ENCODE assay signal across 15 cellular contexts in genomic region chr20:63134201-63134612, GRCh38.
DNase-seq lines count a peak whose midpoint lies in the region; ATAC-seq and TF ChIP-seq lines count a peak whose summit lies in the region.
"Had no signal": no experiment of that assay in that cellular context is flagged by ENCODE, and none has a peak within 500 bp of the region (broad histone marks: within the 10 kb centered on the region; RNA-seq: fewer than 3 reads in every experiment).

No MANE protein-coding gene starts in this region.

- no TSS peak for BruUV-seq in Calu3 (replicated peaks; lab: Mats Ljungman, UMichigan)

- DNase-seq in activated CD4-positive, alpha-beta T cell treated with anti-CD3 and anti-CD28 coated beads for 36 hours: peak; percentile 50
- no peak for DNase-seq in activated CD4-positive, alpha-beta T cell treated with anti-CD3 and anti-CD28 coated beads, Interleukin-2, amount 10 ng/mL, durations not matched to agents 24 days and 14 days
- DNase-seq in Calu3: peak; percentile 39
- DNase-seq in activated CD8-positive, alpha-beta T cell treated with anti-CD3 and anti-CD28 coated beads, Interleukin-2, amount 10 ng/mL, durations not matched to agents 7 days and 5 days: no peak
- DNase-seq in nephron progenitor cell: peak; percentile 31
- DNase-seq in midbrain (lab: John Stamatoyannopoulos, UW): no peak
- no peak for DNase-seq in brain microvascular endothelial cell
- DNase-seq: GM23248, NCI-H226 had no signal

- no peak overlapping the region for H3K4me3 Mint-ChIP-seq in activated CD4-positive, alpha-beta T cell treated with anti-CD3 and anti-CD28 coated beads for 36 hours
- no peak overlapping the region for H3K4me3 Mint-ChIP-seq in activated CD4-positive, alpha-beta T cell treated with anti-CD3 and anti-CD28 coated beads, Interleukin-2, amount 10 ng/mL, durations not matched to agents 24 days and 14 days
- H3K4me3 Mint-ChIP-seq in Calu3 (ENCODE audit: low read depth, unreplicated experiment) (no peak overlapping the region), nephron progenitor cell (no peak overlapping the region)
- H3K4me3 Mint-ChIP-seq in activated CD8-positive, alpha-beta T cell treated with anti-CD3 and anti-CD28 coated beads, Interleukin-2, amount 10 ng/mL, durations not matched to agents 7 days and 5 days: no peak overlapping the region
- H3K4me3 Mint-ChIP-seq: activated T-cell treated with anti-CD3 and anti-CD28 coated beads, Interleukin-2, amount 50 U/mL, for 72 hours; IgD-negative memory B cell had no signal

- H3K27me3 ChIP-seq in brain microvascular endothelial cell (replicated peaks): no peaks in the 10 kb centered on the region

- intact Hi-C loops in activated CD4-positive, alpha-beta T cell treated with anti-CD3 and anti-CD28 coated beads for 36 hours (cut with DNase I, micrococcal nuclease): loop anchor here in 1 of 2 experiments (2.0 kb wide), 2 partner anchors 31 to 271 kb away; no protein-coding TSS in a partner anchor
- intact Hi-C loops in activated CD4-positive, alpha-beta T cell treated with anti-CD3 and anti-CD28 coated beads, Interleukin-2, amount 10 ng/mL, durations not matched to agents 24 days and 14 days (cut with micrococcal nuclease): no loop called here
- intact Hi-C loops in Calu3 (cut with micrococcal nuclease; ENCODE audit: unreplicated experiment): no loop called here

- H3K36me3 ChIP-seq in brain microvascular endothelial cell (replicated peaks): no peaks in the 10 kb centered on the region
- H3K36me3 ChIP-seq: upper lobe of left lung had no signal

- peaks cover 12% of the 10 kb centered on the region for H3K27me3 Mint-ChIP-seq in activated CD4-positive, alpha-beta T cell treated with anti-CD3 and anti-CD28 coated beads for 36 hours
- H3K27me3 Mint-ChIP-seq in activated CD4-positive, alpha-beta T cell treated with anti-CD3 and anti-CD28 coated beads, Interleukin-2, amount 10 ng/mL, durations not matched to agents 24 days and 14 days: peaks cover 2% of the 10 kb centered on the region
- peaks cover 65% of the 10 kb centered on the region for H3K27me3 Mint-ChIP-seq in Calu3 (ENCODE audit: unreplicated experiment)
- peaks cover under 1% of the 10 kb centered on the region for H3K27me3 Mint-ChIP-seq in activated CD8-positive, alpha-beta T cell treated with anti-CD3 and anti-CD28 coated beads, Interleukin-2, amount 10 ng/mL, durations not matched to agents 7 days and 5 days (ENCODE audit: low read depth)
- peaks cover 50% of the 10 kb centered on the region for H3K27me3 Mint-ChIP-seq in nephron progenitor cell (ENCODE audit: low read depth, poor library complexity)

- H3K9me3 Mint-ChIP-seq in activated CD4-positive, alpha-beta T cell treated with anti-CD3 and anti-CD28 coated beads for 36 hours (ENCODE audit: low read depth): no peaks in the 10 kb centered on the region
- H3K9me3 Mint-ChIP-seq in activated CD4-positive, alpha-beta T cell treated with anti-CD3 and anti-CD28 coated beads, Interleukin-2, amount 10 ng/mL, durations not matched to agents 24 days and 14 days: no peaks in the 10 kb centered on the region
- H3K9me3 Mint-ChIP-seq in Calu3 (ENCODE audit: low read depth, unreplicated experiment) (no peaks in the 10 kb centered on the region), nephron progenitor cell (no peaks in the 10 kb centered on the region)
- H3K9me3 Mint-ChIP-seq in activated CD8-positive, alpha-beta T cell treated with anti-CD3 and anti-CD28 coated beads, Interleukin-2, amount 10 ng/mL, durations not matched to agents 7 days and 5 days (ENCODE audit: insufficient read depth): no peaks in the 10 kb centered on the region
- H3K9me3 Mint-ChIP-seq: activated T-cell treated with anti-CD3 and anti-CD28 coated beads, Interleukin-2, amount 50 U/mL, for 72 hours had no signal

- in situ Hi-C loops in brain microvascular endothelial cell (cut with HindIII; ENCODE audit: low pct_ligation_motif_present, low sequenced_read_pairs): no loop called here

- no peaks in the 10 kb centered on the region for H3K36me3 Mint-ChIP-seq in activated CD4-positive, alpha-beta T cell treated with anti-CD3 and anti-CD28 coated beads for 36 hours (ENCODE audit: low read depth)
- no peaks in the 10 kb centered on the region for H3K36me3 Mint-ChIP-seq in activated CD4-positive, alpha-beta T cell treated with anti-CD3 and anti-CD28 coated beads, Interleukin-2, amount 10 ng/mL, durations not matched to agents 24 days and 14 days (ENCODE audit: low read depth)
- H3K36me3 Mint-ChIP-seq in Calu3 (ENCODE audit: insufficient read depth, unreplicated experiment) (no peaks in the 10 kb centered on the region), nephron progenitor cell (ENCODE audit: low read depth) (no peaks in the 10 kb centered on the region)
- H3K36me3 Mint-ChIP-seq in activated CD8-positive, alpha-beta T cell treated with anti-CD3 and anti-CD28 coated beads, Interleukin-2, amount 10 ng/mL, durations not matched to agents 7 days and 5 days (ENCODE audit: low read depth): no peaks in the 10 kb centered on the region
- H3K36me3 Mint-ChIP-seq: IgD-negative memory B cell had no signal

- no peak overlapping the region for H3K27ac ChIP-seq in brain microvascular endothelial cell
- H3K27ac ChIP-seq: coronary artery, GM23248, upper lobe of left lung had no signal

- H3K4me3 ChIP-seq in brain microvascular endothelial cell (ENCODE audit: low read depth, low read length): no peak overlapping the region
- H3K4me3 ChIP-seq: coronary artery, GM23248, upper lobe of left lung had no signal

- H3K27ac Mint-ChIP-seq in activated CD4-positive, alpha-beta T cell treated with anti-CD3 and anti-CD28 coated beads for 36 hours: no peak overlapping the region
- H3K27ac Mint-ChIP-seq in activated CD4-positive, alpha-beta T cell treated with anti-CD3 and anti-CD28 coated beads, Interleukin-2, amount 10 ng/mL, durations not matched to agents 24 days and 14 days: no peak overlapping the region
- no peak overlapping the region for H3K27ac Mint-ChIP-seq in Calu3 (ENCODE audit: unreplicated experiment)
- H3K27ac Mint-ChIP-seq in activated CD8-positive, alpha-beta T cell treated with anti-CD3 and anti-CD28 coated beads, Interleukin-2, amount 10 ng/mL, durations not matched to agents 7 days and 5 days: no peak overlapping the region
- no peak overlapping the region for H3K27ac Mint-ChIP-seq in nephron progenitor cell
- H3K27ac Mint-ChIP-seq: activated T-cell treated with anti-CD3 and anti-CD28 coated beads, Interleukin-2, amount 50 U/mL, for 72 hours; IgD-negative memory B cell had no signal

- POLR2A ChIA-PET in activated CD4-positive, alpha-beta T cell treated with anti-CD3 and anti-CD28 coated beads for 36 hours (lab: Charles Lee): no interaction called here
- POLR2A ChIA-PET in activated CD8-positive, alpha-beta T cell treated with anti-CD3 and anti-CD28 coated beads, Interleukin-2, amount 10 ng/mL, durations not matched to agents 7 days and 5 days (lab: Charles Lee): no interaction called here

- CTCF ChIA-PET in activated CD4-positive, alpha-beta T cell treated with anti-CD3 and anti-CD28 coated beads for 36 hours (lab: Charles Lee): interaction anchor here (0.6 kb wide), 1 partner anchor 690 kb away, joined by 3 read pairs; no protein-coding TSS in a partner anchor
- CTCF ChIA-PET in Calu3 (lab: Charles Lee): interaction anchor here (0.6 kb wide), 1 partner anchor 368 kb away, joined by 5 read pairs; no protein-coding TSS in a partner anchor
- CTCF ChIA-PET in activated CD8-positive, alpha-beta T cell treated with anti-CD3 and anti-CD28 coated beads, Interleukin-2, amount 10 ng/mL, durations not matched to agents 7 days and 5 days (lab: Charles Lee): interaction anchor here (1.3 kb wide), 1 partner anchor 89 kb away, joined by 3 read pairs; no protein-coding TSS in a partner anchor

- H3K4me1 Mint-ChIP-seq in activated CD4-positive, alpha-beta T cell treated with anti-CD3 and anti-CD28 coated beads for 36 hours: no peaks in the 10 kb centered on the region
- H3K4me1 Mint-ChIP-seq in activated CD4-positive, alpha-beta T cell treated with anti-CD3 and anti-CD28 coated beads, Interleukin-2, amount 10 ng/mL, durations not matched to agents 24 days and 14 days: no peaks in the 10 kb centered on the region
- H3K4me1 Mint-ChIP-seq in Calu3 (ENCODE audit: low read depth, unreplicated experiment) (no peaks in the 10 kb centered on the region), nephron progenitor cell (no peaks in the 10 kb centered on the region)
- no peaks in the 10 kb centered on the region for H3K4me1 Mint-ChIP-seq in activated CD8-positive, alpha-beta T cell treated with anti-CD3 and anti-CD28 coated beads, Interleukin-2, amount 10 ng/mL, durations not matched to agents 7 days and 5 days (ENCODE audit: low read depth)
- H3K4me1 Mint-ChIP-seq: IgD-negative memory B cell had no signal

- peak; percentile 18 for ATAC-seq in activated CD4-positive, alpha-beta T cell treated with anti-CD3 and anti-CD28 coated beads for 36 hours
- peak; percentile 21 for ATAC-seq in activated CD8-positive, alpha-beta T cell treated with anti-CD3 and anti-CD28 coated beads, Interleukin-2, amount 10 ng/mL, durations not matched to agents 7 days and 5 days
- ATAC-seq in GM21360 (IDR thresholded peaks at IDR 0.05; ENCODE audit: unreplicated experiment): no peak
- ATAC-seq: esophagus mucosa had no signal

- TF ChIP-seq CTCF in Calu3 (IDR thresholded peaks at IDR 0.05; ENCODE audit: unreplicated experiment): no peak
- TF ChIP-seq CTCF in nephron progenitor cell (IDR thresholded peaks at IDR 0.05): no peak
- no peak for TF ChIP-seq CTCF in brain microvascular endothelial cell (IDR thresholded peaks at IDR 0.05; ENCODE audit: low read depth, low read length, missing control alignments)

Comparison
In these comparisons a context has a peak if more than half of its experiments do, and no peak if none do; other contexts are left out.
1. DNase-seq: peak in activated CD4-positive, alpha-beta T cell treated with anti-CD3 and anti-CD28 coated beads for 36 hours (single experiment), Calu3 (single experiment) and nephron progenitor cell (single experiment); none in activated CD4-positive, alpha-beta T cell treated with anti-CD3 and anti-CD28 coated beads, Interleukin-2, amount 10 ng/mL, durations not matched to agents 24 days and 14 days (single experiment), activated CD8-positive, alpha-beta T cell treated with anti-CD3 and anti-CD28 coated beads, Interleukin-2, amount 10 ng/mL, durations not matched to agents 7 days and 5 days (single experiment), midbrain (single experiment) and brain microvascular endothelial cell (single experiment).